In genomic region chr1:89065077-89065868, GRCh38 we compare ENCODE assay signal across 9 cellular contexts. TPM values are rescaled to one million over a fixed set of nuclear protein-coding genes. Genes with fewer than 3 reads are reported as not detected.
A peak's percentile ranks its signal among the peaks of the same experiment; 100 is the strongest.
DNase-seq lines count a peak whose midpoint lies in the region; ATAC-seq and TF ChIP-seq lines count a peak whose summit lies in the region.
"Had no signal": no experiment of that assay in that cellular context is flagged by ENCODE, and none has a peak within 500 bp of the region (broad histone marks: within the 10 kb centered on the region; RNA-seq: fewer than 3 reads in every experiment).

Gene GBP1 (minus strand): TSS chr1:89065208. CDS start chr1:89063234, 1,974 bp downstream.

- no peak within 1 kb of the TSS for H3K4me2 ChIP-seq in neural progenitor cell

- H3K4me3 Mint-ChIP-seq in neural progenitor cell, result no peak within 1 kb of the TSS

- H3K9me3 Mint-ChIP-seq in neural progenitor cell, result no peaks in the 10 kb centered on the region

- peak within 1 kb of the TSS; percentile 90 for H3K27ac ChIP-seq in brain microvascular endothelial cell
- H3K27ac ChIP-seq in stomach, result peak within 1 kb of the TSS; percentile 76 to 94 (median 87)
- no peak within 1 kb of the TSS for H3K27ac ChIP-seq in neural progenitor cell
- H3K27ac ChIP-seq: VCaP had no signal

- in situ Hi-C loops in G401 (cut with HindIII; ENCODE audit: low sequenced_read_pairs), result no loop called here
- in situ Hi-C loops in brain microvascular endothelial cell (cut with HindIII; ENCODE audit: low pct_ligation_motif_present, low sequenced_read_pairs), result no loop called here

- no peak within 1 kb of the TSS for H2AFZ ChIP-seq in neural progenitor cell (replicated peaks)

- H3F3A ChIP-seq in neural progenitor cell (ENCODE audit: low read depth), result no peaks in the 10 kb centered on the region

- DNase-seq in G401 (ENCODE audit: low spot score) (peak; percentile 6), MG63 (no peak), brain microvascular endothelial cell (peak; percentile 61), kidney glomerular epithelial cell (lab: John Stamatoyannopoulos, UW) (peak; percentile 84), stomach (no peak), neural progenitor cell (ENCODE audit: low spot score) (no peak), hypothalamus (lab: John Stamatoyannopoulos, UW) (no peak)

- TF ChIP-seq CTCF in brain microvascular endothelial cell (IDR thresholded peaks at IDR 0.05; ENCODE audit: low read depth, low read length, missing control alignments) (no peak), stomach (IDR thresholded peaks at IDR 0.05) (no peak), neural progenitor cell (IDR thresholded peaks at IDR 0.05) (no peak)

- no peak for TF ChIP-seq EP300 in stomach (IDR thresholded peaks at IDR 0.05)

- H3K36me3 Mint-ChIP-seq in neural progenitor cell, result no peaks in the 10 kb centered on the region

- H3K27ac Mint-ChIP-seq in neural progenitor cell, result no peak within 1 kb of the TSS

- peak; percentile 56 for ATAC-seq in GM21619 (IDR thresholded peaks at IDR 0.05; ENCODE audit: unreplicated experiment)

- H3K79me2 ChIP-seq in neural progenitor cell (ENCODE audit: low read depth), result no peaks in the 10 kb centered on the region

- H3K9ac ChIP-seq in neural progenitor cell, result no peak within 1 kb of the TSS

- peaks cover 0 to 43% (median 14%) of the 10 kb centered on the region in 4 donors for H3K4me1 ChIP-seq in stomach
- no peaks in the 10 kb centered on the region for H3K4me1 ChIP-seq in neural progenitor cell

- 20 to 28% (median 24%) methylated on average over 4 of the region's 4 CpGs for WGBS in stomach, 5 donors

- H4K20me1 ChIP-seq in neural progenitor cell (ENCODE audit: low read depth), result no peaks in the 10 kb centered on the region

- H3K27me3 Mint-ChIP-seq in neural progenitor cell (ENCODE audit: insufficient read depth, low read depth), result no peaks in the 10 kb centered on the region

- intact Hi-C loops in stomach (cut with DNase I; ENCODE audit: low total_unique reads), result no loop called here

- H3K9me3 ChIP-seq in MG63, result no peaks in the 10 kb centered on the region
- no peaks in the 10 kb centered on the region for H3K9me3 ChIP-seq in stomach
- no peaks in the 10 kb centered on the region for H3K9me3 ChIP-seq in neural progenitor cell (ENCODE audit: low read depth)

- peaks cover 11% of the 10 kb centered on the region for H3K4me1 Mint-ChIP-seq in neural progenitor cell

- no peak for TF ChIP-seq POLR2A in stomach (IDR thresholded peaks at IDR 0.05)

- H3K36me3 ChIP-seq in MG63 (peaks cover 3% of the 10 kb centered on the region), brain microvascular endothelial cell (replicated peaks) (peaks cover 5% of the 10 kb centered on the region), stomach (peaks cover 0 to 11% (median 0%) of the 10 kb centered on the region in 4 donors), neural progenitor cell (no peaks in the 10 kb centered on the region)

- H3K27me3 ChIP-seq in MG63 (no peaks in the 10 kb centered on the region), brain microvascular endothelial cell (replicated peaks) (no peaks in the 10 kb centered on the region), stomach (no peaks in the 10 kb centered on the region), neural progenitor cell (no peaks in the 10 kb centered on the region)

- H3K4me3 ChIP-seq in MG63 (peak within 1 kb of the TSS; percentile 58), brain microvascular endothelial cell (ENCODE audit: low read depth, low read length) (peak within 1 kb of the TSS; percentile 54), stomach (peak within 1 kb of the TSS; percentile 45 to 60 (median 50)), neural progenitor cell (no peak within 1 kb of the TSS)

RNA-seq across cellular contexts. Expression of gene GBP1, which starts in this region (rescaled TPM):
- total RNA-seq in G401 (2014; rRNA removed; shearing (Covaris generic)), result not detected in 2 replicates
- total RNA-seq in MG63 (2014; rRNA removed; shearing (Covaris generic); ENCODE audit: low replicate concordance), result 11.8 and 15.1 TPM in 2 replicates
- 10 to 100 TPM in 4 of 5 donors, 1 to 10 TPM in 1; 7.6 to 43.5 (median 25.1) TPM for total RNA-seq in stomach
- 10 to 100 TPM in 2 of 3 donors, 1 to 10 TPM in 1; 5.9 to 27.5 (median 15.4) TPM for polyA plus RNA-seq in stomach
- total RNA-seq in neural progenitor cell (ENCODE audit: low replicate concordance), result not detected in 2 replicates

Comparison
In these comparisons a context has a peak if more than half of its experiments do, and no peak if none do; other contexts are left out.
1. Peak in DNase-seq in G401; RNA of the gene not detected or under 1 TPM.
2. DNase-seq: peak in brain microvascular endothelial cell (single experiment) and kidney glomerular epithelial cell (single experiment); none in MG63 (single experiment), stomach (single experiment), neural progenitor cell (single experiment) and hypothalamus (0 of 51).